In genomic region chr6:109440325-109441068, GRCh38 we compare ENCODE assay signal across 8 cellular contexts. TPM values are rescaled to one million over a fixed set of nuclear protein-coding genes. Genes with fewer than 3 reads are reported as not detected.
DNase-seq lines count a peak whose midpoint lies in the region; ATAC-seq and TF ChIP-seq lines count a peak whose summit lies in the region.

PPIL6 (minus strand) TSS chr6:109440628; CDS start chr6:109440590, 38 bp downstream.
SMPD2 (plus strand) TSS chr6:109440724; CDS start chr6:109441122, 398 bp downstream.

- TF ChIP-seq CTCF in AG09309 (IDR thresholded peaks at IDR 0.05; ENCODE audit: control insufficient read depth, insufficient read depth, low read depth, low read length, missing control alignments) (peak; percentile 5), choroid plexus epithelial cell (conservative IDR thresholded peaks at IDR 0.05; ENCODE audit: low read depth, low read length) (peak; percentile 18)

- peak; percentile 46 for DNase-seq in AG09309 (ENCODE audit: low read depth)
- DNase-seq in NCI-H2227 (lab: John Stamatoyannopoulos, UW; ENCODE audit: unreplicated experiment), result peak; percentile 90
- DNase-seq in activated CD4-positive, alpha-beta T cell treated with anti-CD3 and anti-CD28 coated beads for 1 hour, result peak; percentile 61
- DNase-seq in choroid plexus epithelial cell (ENCODE audit: low read depth), result peak; percentile 91
- peak; percentile 83 to 89 for DNase-seq in left colon
- DNase-seq in stimulated activated CD4-positive, alpha-beta T cell treated with anti-CD3 and anti-CD28 coated beads, Interleukin-1b, Interleukin-23, amount 100 ng/mL, for 4 hours (ENCODE audit: low read depth in 2 of 2), result peak; percentile 65 to 73

- intact Hi-C loops in left colon (cut with DNase I, micrococcal nuclease), result no loop called here

- H3K4me3 ChIP-seq in AG09309 (ENCODE audit: control insufficient read depth, low read depth, low read length), result peak within 1 kb of the TSS; percentile 57
- H3K4me3 ChIP-seq in choroid plexus epithelial cell (ENCODE audit: low read depth, low read length), result peak within 1 kb of the TSS; percentile 83

- ATAC-seq in GM18867 (IDR thresholded peaks at IDR 0.05; ENCODE audit: unreplicated experiment), result peak; percentile 91
- ATAC-seq in HG03095 (IDR thresholded peaks at IDR 0.05; ENCODE audit: unreplicated experiment), result peak; percentile 89
- ATAC-seq in left colon, result peak; percentile 87

RNA-seq across cellular contexts. Expression of gene PPIL6, which starts in this region (rescaled TPM):
- total RNA-seq in left colon, result 1 to 10 TPM in 1 of 2 donors, under 1 TPM in 1; 0.58 to 2.0 TPM

RNA-seq across cellular contexts. Expression of gene SMPD2, which starts in this region (rescaled TPM):
- total RNA-seq in left colon, result 10 to 100 TPM; 17.8 to 23.8 TPM

Comparison
In these comparisons a context has a peak if more than half of its experiments do, and no peak if none do; other contexts are left out.
1. Peak in every context shown above with its lines: DNase-seq, ATAC-seq and H3K4me3 ChIP-seq.